Comparison of ENCODE assay signal across 8 cellular contexts in genomic region chr4:153432971-153433752, GRCh38. TPM values are rescaled to one million over a fixed set of nuclear protein-coding genes. Genes with fewer than 3 reads are reported as not detected.
DNase-seq lines count a peak whose midpoint lies in the region; ATAC-seq and TF ChIP-seq lines count a peak whose summit lies in the region.

No MANE protein-coding gene starts in this region.

- H3K4me1 Mint-ChIP-seq in activated CD4-positive, alpha-beta memory T cell treated with anti-CD3 and anti-CD28 coated beads, Interleukin-2, amount 10 ng/mL, durations not matched to agents 7 days and 5 days, result peaks cover 44% of the 10 kb centered on the region
- H3K4me1 Mint-ChIP-seq in nephron progenitor cell, result peaks cover 10% of the 10 kb centered on the region

- DNase-seq in A673 (ENCODE audit: low spot score) (peak; percentile 81), NCI-H146 treated with DMSO at 0.1 percent for 48 hours (lab: John Stamatoyannopoulos, UW; ENCODE audit: unreplicated experiment) (peak; percentile 1), epithelial cell of prostate (ENCODE audit: low read depth, low spot score) (peak; percentile 46), nephron progenitor cell (no peak), tibial artery (peak; percentile 55 to 76)
- DNase-seq in activated CD4-positive, alpha-beta memory T cell treated with anti-CD3 and anti-CD28 coated beads, Interleukin-2, amount 10 ng/mL, durations not matched to agents 7 days and 5 days, result peak; percentile 86

- H3K9me3 ChIP-seq in A673 (ENCODE audit: low read depth, low read length, poor library complexity, severe bottlenecking) (no peaks in the 10 kb centered on the region), tibial artery (no peaks in the 10 kb centered on the region)

- no peaks in the 10 kb centered on the region for H3K27me3 ChIP-seq in A673 (replicated peaks; ENCODE audit: insufficient read depth, low read depth, low read length, poor library complexity)
- H3K27me3 ChIP-seq in tibial artery, result no peaks in the 10 kb centered on the region

- H3K9me3 Mint-ChIP-seq in activated CD4-positive, alpha-beta memory T cell treated with anti-CD3 and anti-CD28 coated beads, Interleukin-2, amount 10 ng/mL, durations not matched to agents 7 days and 5 days, result no peaks in the 10 kb centered on the region
- H3K9me3 Mint-ChIP-seq in nephron progenitor cell, result no peaks in the 10 kb centered on the region

- CTCF ChIA-PET in A673 (lab: Charles Lee), result interaction anchor here (0.6 to 2.0 kb wide), 6 partner anchors 33 to 210 kb away, joined by 3 to 20 read pairs (median 3); partner anchors contain the start of gene TMEM131L
- CTCF ChIA-PET in activated CD4-positive, alpha-beta memory T cell treated with anti-CD3 and anti-CD28 coated beads, Interleukin-2, amount 10 ng/mL, durations not matched to agents 7 days and 5 days (lab: Charles Lee), result interaction anchor here (0.6 to 4.0 kb wide), 36 partner anchors 9 to 317 kb away, joined by 3 to 56 read pairs (median 4); partner anchors contain the start of genes MND1 and TMEM131L

- peaks cover 4% of the 10 kb centered on the region for H3K4me1 ChIP-seq in A673 (ENCODE audit: insufficient read depth, low read length, poor library complexity, severe bottlenecking)
- peaks cover 0 to 44% (median 16%) of the 10 kb centered on the region in 4 donors for H3K4me1 ChIP-seq in tibial artery

- intact Hi-C loops in A673 (cut with micrococcal nuclease; ENCODE audit: unreplicated experiment) (loop anchor here (1.0 to 10.0 kb wide), 2 partner anchors 141 to 212 kb away; no protein-coding TSS in a partner anchor), tibial artery (cut with DNase I; ENCODE audit: low total_unique reads) (no loop called here)

- H3K27me3 Mint-ChIP-seq in activated CD4-positive, alpha-beta memory T cell treated with anti-CD3 and anti-CD28 coated beads, Interleukin-2, amount 10 ng/mL, durations not matched to agents 7 days and 5 days, result peaks cover 3% of the 10 kb centered on the region
- H3K27me3 Mint-ChIP-seq in nephron progenitor cell (ENCODE audit: low read depth, poor library complexity), result no peaks in the 10 kb centered on the region

- ATAC-seq in GM18505 (IDR thresholded peaks at IDR 0.05; ENCODE audit: unreplicated experiment), result peak; percentile 90
- ATAC-seq in HG02870 (IDR thresholded peaks at IDR 0.05; ENCODE audit: unreplicated experiment), result peak; percentile 89

- BruUV-seq in A673 (replicated peaks; lab: Mats Ljungman, UMichigan), result no TSS peak

- POLR2A ChIA-PET in A673 (lab: Charles Lee; ENCODE audit: low non-redundant PET), result no interaction called here
- POLR2A ChIA-PET in activated CD4-positive, alpha-beta memory T cell treated with anti-CD3 and anti-CD28 coated beads, Interleukin-2, amount 10 ng/mL, durations not matched to agents 7 days and 5 days (lab: Charles Lee), result interaction anchor here (0.7 to 3.5 kb wide), 15 partner anchors 11 to 218 kb away, joined by 3 to 38 read pairs (median 5); partner anchors contain the start of genes MND1 and TMEM131L

- TF ChIP-seq CTCF in A673 (conservative IDR thresholded peaks at IDR 0.05; ENCODE audit: low read depth, low read length), result peak; percentile 76
- peak; percentile 6 for TF ChIP-seq CTCF in nephron progenitor cell (IDR thresholded peaks at IDR 0.05)
- peak; percentile 45 to 47 for TF ChIP-seq CTCF in tibial artery (IDR thresholded peaks at IDR 0.05)

- peak; percentile 53 for TF ChIP-seq POLR2A in GM18505 (IDR thresholded peaks at IDR 0.05; ENCODE audit: borderline replicate concordance, extremely low read depth, insufficient read depth, insufficient read length)

- H3K4me3 ChIP-seq in A673 (ENCODE audit: low read depth, low read length, poor library complexity, severe bottlenecking), result no peak overlapping the region
- no peak overlapping the region for H3K4me3 ChIP-seq in tibial artery

- H3K27ac ChIP-seq in A673 (ENCODE audit: low read depth, low read length, poor library complexity, severe bottlenecking) (no peak overlapping the region), epithelial cell of prostate (peak overlapping the region; percentile 41), tibial artery (peak overlapping the region; percentile 29 to 79)

- H3K27ac Mint-ChIP-seq in activated CD4-positive, alpha-beta memory T cell treated with anti-CD3 and anti-CD28 coated beads, Interleukin-2, amount 10 ng/mL, durations not matched to agents 7 days and 5 days, result peak overlapping the region; percentile 90
- H3K27ac Mint-ChIP-seq in nephron progenitor cell, result no peak overlapping the region

- H3K36me3 ChIP-seq in A673 (ENCODE audit: insufficient read depth, low read length, poor library complexity, severe bottlenecking) (no peaks in the 10 kb centered on the region), tibial artery (no peaks in the 10 kb centered on the region)

- peak overlapping the region; percentile 78 for H3K4me3 Mint-ChIP-seq in activated CD4-positive, alpha-beta memory T cell treated with anti-CD3 and anti-CD28 coated beads, Interleukin-2, amount 10 ng/mL, durations not matched to agents 7 days and 5 days
- no peak overlapping the region for H3K4me3 Mint-ChIP-seq in nephron progenitor cell

- peaks cover 3% of the 10 kb centered on the region for H3K36me3 Mint-ChIP-seq in activated CD4-positive, alpha-beta memory T cell treated with anti-CD3 and anti-CD28 coated beads, Interleukin-2, amount 10 ng/mL, durations not matched to agents 7 days and 5 days (ENCODE audit: low read depth)
- no peaks in the 10 kb centered on the region for H3K36me3 Mint-ChIP-seq in nephron progenitor cell (ENCODE audit: low read depth)

RNA-seq across cellular contexts. Expression of gene TMEM131L, which starts 33.0 kb away (rescaled TPM):
- 17.0 and 18.4 TPM in 2 replicates for total RNA-seq in A673 (2021)
- 10 to 100 TPM; 25.2 to 26.3 TPM for total RNA-seq in activated CD4-positive, alpha-beta memory T cell treated with anti-CD3 and anti-CD28 coated beads, Interleukin-2, amount 10 ng/mL, durations not matched to agents 7 days and 5 days

Comparison
In these comparisons a context has a peak if more than half of its experiments do, and no peak if none do; other contexts are left out.
1. CTCF ChIP-seq: peak in every context shown above with its lines; median percentile 76 in A673; 46 in tibial artery; 6 in nephron progenitor cell.